In genomic region chr4:102531441-102531840, GRCh38 we compare ENCODE assay signal across 19 cellular contexts. TPM values are rescaled to one million over a fixed set of nuclear protein-coding genes. Genes with fewer than 3 reads are reported as not detected.
A peak's percentile ranks its signal among the peaks of the same experiment; 100 is the strongest.
DNase-seq lines count a peak whose midpoint lies in the region; ATAC-seq and TF ChIP-seq lines count a peak whose summit lies in the region.
"Had no signal": no experiment of that assay in that cellular context is flagged by ENCODE, and none has a peak within 500 bp of the region (broad histone marks: within the 10 kb centered on the region; RNA-seq: fewer than 3 reads in every experiment).

No MANE protein-coding gene starts in this region.

- peaks cover 9% of the 10 kb centered on the region for H3K4me1 ChIP-seq in adipocyte (ENCODE audit: control insufficient read depth, insufficient read depth, low read length)
- H3K4me1 ChIP-seq in endodermal cell (ENCODE audit: control insufficient read depth, insufficient read depth, low read length) = no peaks in the 10 kb centered on the region
- H3K4me1 ChIP-seq: Peyer's patch had no signal

- H3K27me3 ChIP-seq in adipocyte (replicated peaks; ENCODE audit: control insufficient read depth, insufficient read depth, low read length) (no peaks in the 10 kb centered on the region), endodermal cell (ENCODE audit: control insufficient read depth, insufficient read depth, low read length, poor library complexity, severe bottlenecking) (no peaks in the 10 kb centered on the region)
- H3K27me3 ChIP-seq: Peyer's patch had no signal

- peaks cover 18% of the 10 kb centered on the region for H3K36me3 ChIP-seq in adipocyte (ENCODE audit: control insufficient read depth, insufficient read depth, low read length, severe bottlenecking)
- H3K36me3 ChIP-seq in endodermal cell (ENCODE audit: control insufficient read depth, insufficient read depth, low read length) = no peaks in the 10 kb centered on the region

- TF ChIP-seq CTCF in endodermal cell (conservative IDR thresholded peaks at IDR 0.05) = no peak

- peaks cover 96% of the 10 kb centered on the region for H3K4me1 Mint-ChIP-seq in activated naive CD8-positive, alpha-beta T cell (ENCODE audit: low read depth)
- H3K4me1 Mint-ChIP-seq in activated naive CD8-positive, alpha-beta T cell treated with anti-CD3 and anti-CD28 coated beads for 36 hours = peaks cover 90% of the 10 kb centered on the region
- peaks cover 6% of the 10 kb centered on the region for H3K4me1 Mint-ChIP-seq in endodermal cell

- peak overlapping the region; percentile 64 for H3K27ac Mint-ChIP-seq in activated naive CD8-positive, alpha-beta T cell
- H3K27ac Mint-ChIP-seq in activated naive CD8-positive, alpha-beta T cell treated with anti-CD3 and anti-CD28 coated beads for 36 hours = no peak overlapping the region
- no peak overlapping the region for H3K27ac Mint-ChIP-seq in endodermal cell

- no peak for DNase-seq in activated naive CD8-positive, alpha-beta T cell treated with anti-CD3 and anti-CD28 coated beads for 36 hours
- DNase-seq in adipocyte (ENCODE audit: low read depth) = peak; percentile 71
- peak; percentile 8 for DNase-seq in fibroblast of gingiva (ENCODE audit: low read depth)
- no peak for DNase-seq in NCI-H524 treated with DMSO at 0.1 percent for 48 hours (lab: John Stamatoyannopoulos, UW)
- no peak for DNase-seq in stimulated activated CD4-positive, alpha-beta T cell treated with anti-CD3 and anti-CD28 coated beads, Interleukin-4, amount 100 ng/mL, for 24 hours
- no peak for DNase-seq in endodermal cell
- DNase-seq: 8988T, C1 segment of cervical spinal cord, HCEC 1CT, KBM-7, NCI-H1092 treated with DMSO at 0.1 percent for 48 hours, NCI-H1694, NCI-H446 treated with DMSO at 0.1 percent for 48 hours, NCI-H774, Peyer's patch, Right ventricle myocardium superior had no signal

- H3K9ac ChIP-seq in adipocyte (ENCODE audit: low read length) (no peak overlapping the region), endodermal cell (ENCODE audit: extremely low read depth, low read length, poor library complexity, severe bottlenecking) (no peak overlapping the region)

- H3K27me3 Mint-ChIP-seq in activated naive CD8-positive, alpha-beta T cell = no peaks in the 10 kb centered on the region
- no peaks in the 10 kb centered on the region for H3K27me3 Mint-ChIP-seq in activated naive CD8-positive, alpha-beta T cell treated with anti-CD3 and anti-CD28 coated beads for 36 hours
- H3K27me3 Mint-ChIP-seq in endodermal cell (ENCODE audit: insufficient read depth) = no peaks in the 10 kb centered on the region

- WGBS in endodermal cell (ENCODE audit: insufficient coverage in 1 of 2, insufficient read length in 1 of 2), 2 experiments = 100% methylated on average over 1 of the region's 1 CpG

- no peak overlapping the region for H3K27ac ChIP-seq in endodermal cell (ENCODE audit: low read depth, low read length)
- H3K27ac ChIP-seq: HL-60, Peyer's patch had no signal

- no peaks in the 10 kb centered on the region for H3K9me3 Mint-ChIP-seq in activated naive CD8-positive, alpha-beta T cell (ENCODE audit: low read depth)
- no peaks in the 10 kb centered on the region for H3K9me3 Mint-ChIP-seq in activated naive CD8-positive, alpha-beta T cell treated with anti-CD3 and anti-CD28 coated beads for 36 hours
- no peaks in the 10 kb centered on the region for H3K9me3 Mint-ChIP-seq in endodermal cell

- H3K4me3 Mint-ChIP-seq in activated naive CD8-positive, alpha-beta T cell = no peak overlapping the region
- no peak overlapping the region for H3K4me3 Mint-ChIP-seq in activated naive CD8-positive, alpha-beta T cell treated with anti-CD3 and anti-CD28 coated beads for 36 hours
- no peak overlapping the region for H3K4me3 Mint-ChIP-seq in endodermal cell

- H3K36me3 Mint-ChIP-seq in activated naive CD8-positive, alpha-beta T cell = peaks cover 24% of the 10 kb centered on the region
- H3K36me3 Mint-ChIP-seq in activated naive CD8-positive, alpha-beta T cell treated with anti-CD3 and anti-CD28 coated beads for 36 hours = peaks cover 66% of the 10 kb centered on the region
- no peaks in the 10 kb centered on the region for H3K36me3 Mint-ChIP-seq in endodermal cell (ENCODE audit: low read depth)

- H3K9me3 ChIP-seq in adipocyte (ENCODE audit: control insufficient read depth, low read length) (no peaks in the 10 kb centered on the region), endodermal cell (ENCODE audit: control insufficient read depth, low read length) (no peaks in the 10 kb centered on the region)
- H3K9me3 ChIP-seq: Peyer's patch had no signal

- no peak for ATAC-seq in HG03354 (IDR thresholded peaks at IDR 0.05; ENCODE audit: poor library complexity, severe bottlenecking, unreplicated experiment)

- no peak overlapping the region for H3K4me3 ChIP-seq in adipocyte (ENCODE audit: low read length)
- no peak overlapping the region for H3K4me3 ChIP-seq in endodermal cell (ENCODE audit: low read length)
- H3K4me3 ChIP-seq: Peyer's patch had no signal

RNA-seq across cellular contexts. Expression of gene NFKB1, which starts 30.3 kb away (rescaled TPM):
- total RNA-seq in activated naive CD8-positive, alpha-beta T cell treated with anti-CD3 and anti-CD28 coated beads for 36 hours = 100 to 1,000 TPM; 250 to 259 TPM
- 1 to 10 TPM; 4.4 to 5.6 TPM for total RNA-seq in endodermal cell
- polyA plus RNA-seq in endodermal cell (2013, experiment 1 of 2) = 5.8 TPM
- polyA plus RNA-seq in endodermal cell (2013, experiment 2 of 2) = 5.8 TPM

Comparison
In these comparisons a context has a peak if more than half of its experiments do, and no peak if none do; other contexts are left out.
1. DNase-seq: peak in adipocyte (single experiment) and fibroblast of gingiva (single experiment); none in activated naive CD8-positive, alpha-beta T cell treated with anti-CD3 and anti-CD28 coated beads for 36 hours (single experiment), NCI-H524 treated with DMSO at 0.1 percent for 48 hours (single experiment), stimulated activated CD4-positive, alpha-beta T cell treated with anti-CD3 and anti-CD28 coated beads, Interleukin-4, amount 100 ng/mL, for 24 hours (single experiment) and endodermal cell (single experiment).
2. RNA of gene NFKB1, which starts 30.3 kb away (total RNA-seq): 250 to 259 TPM in activated naive CD8-positive, alpha-beta T cell treated with anti-CD3 and anti-CD28 coated beads for 36 hours; 4.4 to 5.6 TPM in endodermal cell; every median in the first group is over 10 times any median in the second.